Comparison of ENCODE assay signal across 25 cellular contexts in genomic region chrX:13125188-13125587, GRCh38.
DNase-seq lines count a peak whose midpoint lies in the region; TF ChIP-seq lines count a peak whose summit lies in the region.
"Had no signal": no experiment of that assay in that cellular context is flagged by ENCODE, and none has a peak within 500 bp of the region (broad histone marks: within the 10 kb centered on the region; RNA-seq: fewer than 3 reads in every experiment).

No MANE protein-coding gene starts in this region.

- intact Hi-C loops in left ventricle myocardium inferior (cut with micrococcal nuclease) (no loop called here), cardiac septum (cut with DNase I) (no loop called here), tibial artery (cut with DNase I; ENCODE audit: low total_unique reads) (no loop called here)

- no peak overlapping the region for H2BK15ac ChIP-seq in mesenchymal stem cell (ENCODE audit: low read depth, poor library complexity, severe bottlenecking)

- H3K36me3 ChIP-seq in left ventricle myocardium inferior (no peaks in the 10 kb centered on the region), mesenchymal stem cell (ENCODE audit: control insufficient read depth in 1 of 2, insufficient read depth in 2 of 2, low read depth in 1 of 2, low read length in 2 of 2) (no peaks in the 10 kb centered on the region), tibial artery (no peaks in the 10 kb centered on the region)
- H3K36me3 ChIP-seq: BE2C, brain microvascular endothelial cell had no signal

- no peak overlapping the region for H2AK5ac ChIP-seq in mesenchymal stem cell (ENCODE audit: low read length, severe bottlenecking)

- no peak overlapping the region for H2BK120ac ChIP-seq in mesenchymal stem cell (ENCODE audit: low read depth, low read length)

- peak overlapping the region in 1 of 2 experiments; percentile 21 for H2BK12ac ChIP-seq in mesenchymal stem cell (ENCODE audit: low read length in 2 of 2)

- H3K18ac ChIP-seq in mesenchymal stem cell (ENCODE audit: low read depth in 1 of 2, low read length in 2 of 2): peak overlapping the region; percentile 33 to 34

- H3K4me1 ChIP-seq in left ventricle myocardium inferior: peaks cover 28% of the 10 kb centered on the region
- no peaks in the 10 kb centered on the region for H3K4me1 ChIP-seq in mesenchymal stem cell (ENCODE audit: control insufficient read depth, insufficient read depth, low read depth, low read length)
- H3K4me1 ChIP-seq in tibial artery: peaks cover 0 to 75% (median 17%) of the 10 kb centered on the region in 4 donors
- H3K4me1 ChIP-seq: BE2C, Caco-2 had no signal

- H3K4me3 ChIP-seq in left ventricle myocardium inferior: no peak overlapping the region
- no peak overlapping the region for H3K4me3 ChIP-seq in mesenchymal stem cell (ENCODE audit: insufficient read depth in 1 of 2, low read depth in 1 of 2, low read length in 2 of 2)
- no peak overlapping the region for H3K4me3 ChIP-seq in tibial artery
- H3K4me3 ChIP-seq: hepatocyte, mucosa of descending colon, SK-N-MC, skin epidermis had no signal

- H3K4ac ChIP-seq in mesenchymal stem cell (ENCODE audit: low read depth in 1 of 2, low read length in 2 of 2): peak overlapping the region in 1 of 2 experiments; percentile 37

- no peak overlapping the region for H3K4me2 ChIP-seq in mesenchymal stem cell (ENCODE audit: low read length, poor library complexity, severe bottlenecking)
- H3K4me2 ChIP-seq: hepatocyte, KMS-11 had no signal

- H4K91ac ChIP-seq in mesenchymal stem cell (ENCODE audit: low read length): no peak overlapping the region

- DNase-seq in left ventricle myocardium inferior: no peak
- no peak for DNase-seq in cardiac septum (ENCODE audit: low spot score)
- DNase-seq in mesenchymal stem cell: no peak
- DNase-seq in tibial artery: no peak
- no peak for DNase-seq in NK-92 treated with Interleukin-12 subunit alpha and Interleukin-12 subunit beta, amount 100 ng/mL, for 24 hours (lab: John Stamatoyannopoulos, UW)
- DNase-seq in iPS-NIHi7 (ENCODE audit: extremely low spot score): no peak
- DNase-seq in NCI-H2227 treated with DMSO at 0.1 percent for 48 hours (lab: John Stamatoyannopoulos, UW): no peak
- DNase-seq: activated CD4-positive, alpha-beta T cell treated with anti-CD3 and anti-CD28 coated beads, Interleukin-2, amount 50 U/mL, for 1 hour; activated CD8-positive, alpha-beta memory T cell treated with anti-CD3 and anti-CD28 coated beads, Interleukin-2, amount 50 U/mL, for 48 hours; BE2C; brain microvascular endothelial cell; Caco-2; effector memory CD8-positive, alpha-beta T cell; immature natural killer cell; mucosa of descending colon; NCI-H1436 treated with DMSO at 0.1 percent for 48 hours; NCI-H2107; NCI-H510A; stimulated activated CD4-positive, alpha-beta T cell treated with anti-CD3 and anti-CD28 coated beads, Interleukin-2, amount 100 ng/mL, for 24 hours; substantia nigra had no signal

- H3K27me3 ChIP-seq in left ventricle myocardium inferior (ENCODE audit: low read depth) (no peaks in the 10 kb centered on the region), mesenchymal stem cell (ENCODE audit: control insufficient read depth in 1 of 2, insufficient read depth in 1 of 2, low read length in 2 of 2) (no peaks in the 10 kb centered on the region), tibial artery (no peaks in the 10 kb centered on the region)
- H3K27me3 ChIP-seq: BE2C, brain microvascular endothelial cell, hepatocyte had no signal

- H3K9ac ChIP-seq in mesenchymal stem cell (ENCODE audit: low read length): peak overlapping the region; percentile 63
- H3K9ac ChIP-seq: KMS-11 had no signal

- H2AFZ ChIP-seq in mesenchymal stem cell (ENCODE audit: low read depth, low read length): no peak overlapping the region
- H2AFZ ChIP-seq: hepatocyte had no signal

- no peak for TF ChIP-seq CTCF in left ventricle myocardium inferior (IDR thresholded peaks at IDR 0.05; ENCODE audit: borderline replicate concordance)
- no peak for TF ChIP-seq CTCF in VCaP (conservative IDR thresholded peaks at IDR 0.05)
- TF ChIP-seq CTCF in tibial artery (IDR thresholded peaks at IDR 0.05): no peak

- H3K14ac ChIP-seq in mesenchymal stem cell (ENCODE audit: low read length in 2 of 2): no peak overlapping the region

- no peaks in the 10 kb centered on the region for H3K79me1 ChIP-seq in mesenchymal stem cell (replicated peaks; ENCODE audit: low read length, poor library complexity, severe bottlenecking)

- no peak overlapping the region for H2BK5ac ChIP-seq in mesenchymal stem cell (ENCODE audit: low read depth, low read length, poor library complexity, severe bottlenecking)

- H3K27ac ChIP-seq in left ventricle myocardium inferior (replicated peaks): peak overlapping the region; percentile 56
- H3K27ac ChIP-seq in VCaP: peak overlapping the region; percentile 67; the same call in 1 of the 2 replicates
- no peak overlapping the region for H3K27ac ChIP-seq in mesenchymal stem cell (ENCODE audit: low read length, poor library complexity, severe bottlenecking)
- peak overlapping the region; percentile 55 to 74 for H3K27ac ChIP-seq in tibial artery
- H3K27ac ChIP-seq: hepatocyte, KMS-11, SK-N-MC had no signal

- H3K9me3 ChIP-seq in left ventricle myocardium inferior (replicated peaks) (no peaks in the 10 kb centered on the region), mesenchymal stem cell (ENCODE audit: control insufficient read depth, low read length) (no peaks in the 10 kb centered on the region), tibial artery (no peaks in the 10 kb centered on the region)
- H3K9me3 ChIP-seq: BE2C, Caco-2, mucosa of descending colon had no signal

- no peak overlapping the region for H3K23ac ChIP-seq in mesenchymal stem cell (ENCODE audit: low read length in 2 of 2)

- no CpG with 5 or more reads among the region's 2 CpGs for WGBS in mesenchymal stem cell

- peak overlapping the region; percentile 23 for H4K8ac ChIP-seq in mesenchymal stem cell (ENCODE audit: low read length)
